In the genomic region with DNA sequence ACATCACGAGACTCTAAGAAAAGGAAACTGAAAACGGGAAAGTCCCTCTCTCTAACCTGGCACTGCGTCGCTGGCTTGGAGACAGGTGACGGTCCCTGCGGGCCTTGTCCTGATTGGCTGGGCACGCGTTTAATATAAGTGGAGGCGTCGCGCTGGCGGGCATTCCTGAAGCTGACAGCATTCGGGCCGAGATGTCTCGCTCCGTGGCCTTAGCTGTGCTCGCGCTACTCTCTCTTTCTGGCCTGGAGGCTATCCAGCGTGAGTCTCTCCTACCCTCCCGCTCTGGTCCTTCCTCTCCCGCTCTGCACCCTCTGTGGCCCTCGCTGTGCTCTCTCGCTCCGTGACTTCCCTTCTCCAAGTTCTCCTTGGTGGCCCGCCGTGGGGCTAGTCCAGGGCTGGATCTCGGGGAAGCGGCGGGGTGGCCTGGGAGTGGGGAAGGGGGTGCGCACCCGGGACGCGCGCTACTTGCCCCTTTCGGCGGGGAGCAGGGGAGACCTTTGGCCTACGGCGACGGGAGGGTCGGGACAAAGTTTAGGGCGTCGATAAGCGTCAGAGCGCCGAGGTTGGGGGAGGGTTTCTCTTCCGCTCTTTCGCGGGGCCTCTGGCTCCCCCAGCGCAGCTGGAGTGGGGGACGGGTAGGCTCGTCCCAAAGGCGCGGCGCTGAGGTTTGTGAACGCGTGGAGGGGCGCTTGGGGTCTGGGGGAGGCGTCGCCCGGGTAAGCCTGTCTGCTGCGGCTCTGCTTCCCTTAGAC, we compare ENCODE assay signal across 8 cellular contexts. TPM values are rescaled to one million over a fixed set of nuclear protein-coding genes. Genes with fewer than 3 reads are reported as not detected.
DNase-seq lines count a peak whose midpoint lies in the region; ATAC-seq and TF ChIP-seq lines count a peak whose summit lies in the region.

Gene B2M (plus strand): TSS at position 162 of the 752 bp plus-strand sequence. CDS start 30 bp downstream, at position 192.

- no TSS peak for BruUV-seq in mammary epithelial cell (replicated peaks; lab: Mats Ljungman, UMichigan)

- CTCF ChIA-PET in mammary epithelial cell (lab: Charles Lee; ENCODE audit: low non-redundant PET), result no interaction called here

- H3K4me3 ChIP-seq in WERI-Rb-1 (ENCODE audit: low read depth, low read length) (peak within 1 kb of the TSS; percentile 51), mammary epithelial cell (replicated peaks in 1 of 3; ENCODE audit: insufficient read depth in 1 of 3, low read depth in 2 of 3, low read length in 3 of 3) (peak within 1 kb of the TSS; percentile 74 to 98 (median 78)), smooth muscle cell (peak within 1 kb of the TSS; percentile 100)

- H3K4me1 ChIP-seq in mammary epithelial cell (ENCODE audit: insufficient read depth, low read length) (peaks cover 19% of the 10 kb centered on the region), smooth muscle cell (ENCODE audit: low read depth) (peaks cover 4% of the 10 kb centered on the region)

- H3K9me3 ChIP-seq in WERI-Rb-1 (ENCODE audit: severe bottlenecking) (no peaks in the 10 kb centered on the region), mammary epithelial cell (replicated peaks; ENCODE audit: insufficient read depth, low read length) (no peaks in the 10 kb centered on the region), smooth muscle cell (replicated peaks; ENCODE audit: low read depth) (no peaks in the 10 kb centered on the region)

- no peaks in the 10 kb centered on the region for H4K20me1 ChIP-seq in mammary epithelial cell (ENCODE audit: insufficient read depth, low read length)
- H4K20me1 ChIP-seq in smooth muscle cell (ENCODE audit: low read depth), result peaks cover 47% of the 10 kb centered on the region

- whole genome bisulfite sequencing in mammary epithelial cell (ENCODE audit: low coverage, missing lambda C conversion rate), result 4% methylated on average over 36 of the region's 61 CpGs
- WGBS in smooth muscle cell (ENCODE audit: low lambda C conversion rate), result 1% methylated on average over 57 of the region's 61 CpGs

- peak within 1 kb of the TSS; percentile 93 for H2AFZ ChIP-seq in mammary epithelial cell (ENCODE audit: low read depth, low read length)
- H2AFZ ChIP-seq in smooth muscle cell (ENCODE audit: low read depth), result peak within 1 kb of the TSS; percentile 100

- H3K9ac ChIP-seq in mammary epithelial cell (ENCODE audit: insufficient read depth, low read length) (peak within 1 kb of the TSS; percentile 92), smooth muscle cell (ENCODE audit: low read depth) (peak within 1 kb of the TSS; percentile 100)

- TF ChIP-seq CTCF in WERI-Rb-1 (IDR thresholded peaks at IDR 0.05; ENCODE audit: low read depth, low read length) (no peak), mammary epithelial cell (conservative IDR thresholded peaks at IDR 0.05 in 1 of 2, IDR thresholded peaks at IDR 0.05 in 1 of 2; ENCODE audit: extremely low read depth in 1 of 2, insufficient read depth in 1 of 2, low read depth in 1 of 2, low read length in 2 of 2) (no peak), smooth muscle cell (IDR thresholded peaks at IDR 0.05; ENCODE audit: borderline replicate concordance, insufficient read depth, poor library complexity, severe bottlenecking) (no peak)

- H3K4me2 ChIP-seq in mammary epithelial cell (ENCODE audit: insufficient read depth, low read depth, low read length), result peak within 1 kb of the TSS; percentile 89
- peak within 1 kb of the TSS; percentile 98 for H3K4me2 ChIP-seq in smooth muscle cell

- H3K27me3 ChIP-seq in WERI-Rb-1 (ENCODE audit: insufficient read depth, low read depth, severe bottlenecking) (no peaks in the 10 kb centered on the region), mammary epithelial cell (ENCODE audit: insufficient read depth, low read length) (no peaks in the 10 kb centered on the region), smooth muscle cell (ENCODE audit: low read depth) (no peaks in the 10 kb centered on the region)

- ATAC-seq in GM18873 (IDR thresholded peaks at IDR 0.05; ENCODE audit: low FRiP score, unreplicated experiment) (peak; percentile 80), HG03139 (IDR thresholded peaks at IDR 0.05; ENCODE audit: unreplicated experiment) (peak; percentile 72)

- in situ Hi-C loops in ACHN (cut with HindIII; ENCODE audit: low pct_ligation_motif_present, low pct_unique_long_range_greater_than_20kb, low sequenced_read_pairs) (no loop called here), mammary epithelial cell (cut with MboI; ENCODE audit: low sequenced_read_pairs in 2 of 2) (no loop called here)

- H3K79me2 ChIP-seq in mammary epithelial cell (ENCODE audit: insufficient read depth, low read length) (peaks cover 46% of the 10 kb centered on the region), smooth muscle cell (ENCODE audit: low read depth) (peaks cover 36% of the 10 kb centered on the region)

- intact Hi-C loops in mammary epithelial cell (cut with micrococcal nuclease), result loop anchor here (1.0 kb wide), 3 partner anchors 15 to 27 kb away; no protein-coding TSS in a partner anchor

- peak within 1 kb of the TSS; percentile 71 for H3K27ac ChIP-seq in WERI-Rb-1
- peak within 1 kb of the TSS; percentile 80 for H3K27ac ChIP-seq in mammary epithelial cell (ENCODE audit: insufficient read depth, low read depth, low read length)
- H3K27ac ChIP-seq in smooth muscle cell (ENCODE audit: low read depth), result peak within 1 kb of the TSS; percentile 100

- DNase-seq in ACHN (peak; percentile 95), NCI-H2227 (lab: John Stamatoyannopoulos, UW; ENCODE audit: unreplicated experiment) (peak; percentile 94), WERI-Rb-1 (peak; percentile 94), mammary epithelial cell (peak; percentile 94), iPS-NIHi7 (ENCODE audit: extremely low spot score) (peak; percentile 94), smooth muscle cell (lab: John Stamatoyannopoulos, UW; ENCODE audit: unreplicated experiment) (peak; percentile 89)

- peaks cover 12% of the 10 kb centered on the region for H3K36me3 ChIP-seq in WERI-Rb-1
- H3K36me3 ChIP-seq in mammary epithelial cell (ENCODE audit: insufficient read depth, low read length), result peaks cover 13% of the 10 kb centered on the region
- peaks cover 3% of the 10 kb centered on the region for H3K36me3 ChIP-seq in smooth muscle cell (ENCODE audit: low read depth)

- H3F3A ChIP-seq in smooth muscle cell (ENCODE audit: low read depth), result peaks cover 3% of the 10 kb centered on the region

- dilution Hi-C loops in mammary epithelial cell (cut with HindIII; ENCODE audit: low sequenced_read_pairs), result no loop called here

RNA-seq across cellular contexts. Expression of gene B2M, which starts in this region (rescaled TPM):
- 100 to 1,000 TPM; 416 to 518 TPM for total RNA-seq in mammary epithelial cell
- polyA plus RNA-seq in mammary epithelial cell, result 2,230 TPM
- polyA minus RNA-seq in mammary epithelial cell, result 465 TPM
- 1,861 and 2,004 TPM in 2 replicates for total RNA-seq in smooth muscle cell
- polyA plus RNA-seq in smooth muscle cell, result 1,723 and 2,067 TPM in 2 replicates

Comparison
In these comparisons a context has a peak if more than half of its experiments do, and no peak if none do; other contexts are left out.
1. Peak in every context shown above with its lines: DNase-seq, ATAC-seq, H3K4me3 ChIP-seq and H3K27ac ChIP-seq.